Comparison of ENCODE assay signal across 22 cellular contexts in the genomic region with DNA sequence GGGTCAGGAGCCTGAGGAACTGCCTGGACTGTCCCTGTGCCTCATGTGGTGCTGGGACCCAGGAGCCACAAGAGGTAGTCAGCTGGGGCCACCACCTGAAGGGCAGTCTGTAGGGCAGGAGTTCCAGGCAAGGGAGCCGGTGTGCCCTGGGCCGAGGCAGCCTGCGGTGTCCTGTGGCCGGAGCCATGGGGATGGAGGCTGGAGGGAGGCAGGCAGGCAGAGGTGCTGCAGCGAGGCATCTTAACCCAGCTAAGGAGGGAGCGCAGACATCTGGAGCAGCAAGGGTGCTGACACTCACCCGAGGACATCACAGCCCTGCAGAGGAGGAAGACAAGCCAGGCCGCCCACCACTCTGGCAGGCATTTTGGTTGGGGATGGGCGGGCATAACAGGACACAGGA.
DNase-seq lines count a peak whose midpoint lies in the region; FAIRE-seq and TF ChIP-seq lines count a peak whose summit lies in the region.
"Had no signal": no experiment of that assay in that cellular context is flagged by ENCODE, and none has a peak within 500 bp of the region (broad histone marks: within the 10 kb centered on the region; RNA-seq: fewer than 3 reads in every experiment).

No MANE protein-coding gene starts in this region.

- no peak overlapping the region for H3K56ac ChIP-seq in H9 (ENCODE audit: insufficient read length, low read depth, low read length)

- H3K27ac ChIP-seq in C4-2B (peak overlapping the region; percentile 99; the same call in 1 of the 2 replicates), H9 (ENCODE audit: insufficient read length, low read depth, low read length) (no peak overlapping the region)
- H3K27ac ChIP-seq: BLaER1 had no signal

- peaks cover 3% of the 10 kb centered on the region for H4K20me1 ChIP-seq in H9 (ENCODE audit: control insufficient read depth, insufficient read depth, insufficient read length)

- H3K27me3 Mint-ChIP-seq in H9 (ENCODE audit: low read depth) (no peaks in the 10 kb centered on the region), type B pancreatic cell (no peaks in the 10 kb centered on the region)
- H3K27me3 Mint-ChIP-seq in activated naive CD4-positive, alpha-beta T cell treated with anti-CD3 and anti-CD28 coated beads, Interleukin-2, amount 10 ng/mL, durations not matched to agents 7 days and 5 days, result no peaks in the 10 kb centered on the region
- H3K27me3 Mint-ChIP-seq: CD4-positive, alpha-beta T cell had no signal

- H3K9me3 ChIP-seq in H9 (ENCODE audit: control insufficient read depth, low read depth, low read length), result no peaks in the 10 kb centered on the region
- H3K9me3 ChIP-seq: BE2C, BLaER1, Caco-2 had no signal

- H2BK20ac ChIP-seq in H9 (ENCODE audit: low read depth, low read length, poor library complexity, severe bottlenecking), result no peak overlapping the region

- peak; percentile 68 for FAIRE-seq in bronchial epithelial cell (lab: Jason Lieb, UNC)
- FAIRE-seq: A204.1, D721Med, G401.6, GM12891, GM19239 had no signal

- H4K91ac ChIP-seq in H9 (ENCODE audit: insufficient read length, low read depth, low read length), result no peak overlapping the region

- peak overlapping the region in 1 of 3 experiments; percentile 83; a peak in 2 of 7 replicates for H3K27ac Mint-ChIP-seq in H9
- H3K27ac Mint-ChIP-seq in type B pancreatic cell, result no peak overlapping the region
- no peak overlapping the region for H3K27ac Mint-ChIP-seq in activated naive CD4-positive, alpha-beta T cell treated with anti-CD3 and anti-CD28 coated beads, Interleukin-2, amount 10 ng/mL, durations not matched to agents 7 days and 5 days
- H3K27ac Mint-ChIP-seq: CD4-positive, alpha-beta T cell; CD8-positive, alpha-beta T cell had no signal

- no peak overlapping the region for H3K18ac ChIP-seq in H9 (ENCODE audit: insufficient read length, low read depth, low read length)

- H3K4ac ChIP-seq in H9 (ENCODE audit: low read depth, low read length), result no peak overlapping the region

- no peak overlapping the region for H3K9ac ChIP-seq in H9 (ENCODE audit: extremely low read depth, insufficient read length, low read length)
- H3K9ac ChIP-seq: BLaER1 had no signal

- H3K4me1 Mint-ChIP-seq in H9 (peaks cover 7% of the 10 kb centered on the region in 2 experiments), type B pancreatic cell (ENCODE audit: unreplicated experiment) (peaks cover 10% of the 10 kb centered on the region)
- H3K4me1 Mint-ChIP-seq in activated naive CD4-positive, alpha-beta T cell treated with anti-CD3 and anti-CD28 coated beads, Interleukin-2, amount 10 ng/mL, durations not matched to agents 7 days and 5 days, result no peaks in the 10 kb centered on the region

- H3K9me3 Mint-ChIP-seq in H9 (no peaks in the 10 kb centered on the region), type B pancreatic cell (no peaks in the 10 kb centered on the region)
- H3K9me3 Mint-ChIP-seq in activated naive CD4-positive, alpha-beta T cell treated with anti-CD3 and anti-CD28 coated beads, Interleukin-2, amount 10 ng/mL, durations not matched to agents 7 days and 5 days, result no peaks in the 10 kb centered on the region
- H3K9me3 Mint-ChIP-seq: CD4-positive, alpha-beta T cell; CD8-positive, alpha-beta T cell had no signal

- H3K79me2 ChIP-seq in H9 (ENCODE audit: insufficient read depth, low read length), result no peaks in the 10 kb centered on the region

- 0 out of 2 replicates have a peak overlapping the region, but pooled peaks have one; percentile 3 for H3K14ac ChIP-seq in H9 (ENCODE audit: insufficient read depth, low read length)

- no peak overlapping the region for H2AK5ac ChIP-seq in H9 (ENCODE audit: insufficient read length, low read length)

- no peaks in the 10 kb centered on the region for H3K27me3 ChIP-seq in H9 (ENCODE audit: insufficient read depth, low read length)
- no peaks in the 10 kb centered on the region for H3K27me3 ChIP-seq in bronchial epithelial cell (ENCODE audit: control insufficient read depth, insufficient read depth, low read length)
- H3K27me3 ChIP-seq: BE2C, BLaER1 had no signal

- no peaks in the 10 kb centered on the region for H3K23me2 ChIP-seq in H9 (ENCODE audit: insufficient read length, low read depth, low read length, poor library complexity, severe bottlenecking)

- CTCF ChIA-PET in activated naive CD4-positive, alpha-beta T cell treated with anti-CD3 and anti-CD28 coated beads, Interleukin-2, amount 10 ng/mL, durations not matched to agents 7 days and 5 days (lab: Charles Lee), result no interaction called here

- no peak overlapping the region for H4K8ac ChIP-seq in H9 (replicated peaks; ENCODE audit: insufficient read length, low read depth, low read length)

- H3K23ac ChIP-seq in H9 (ENCODE audit: insufficient read length, low read depth, low read length), result no peak overlapping the region

- H3K4me1 ChIP-seq in H9 (ENCODE audit: insufficient read depth, low read length), result no peaks in the 10 kb centered on the region
- H3K4me1 ChIP-seq: BLaER1 had no signal

- H3K4me3 Mint-ChIP-seq in H9 (no peak overlapping the region), type B pancreatic cell (no peak overlapping the region)
- no peak overlapping the region for H3K4me3 Mint-ChIP-seq in activated naive CD4-positive, alpha-beta T cell treated with anti-CD3 and anti-CD28 coated beads, Interleukin-2, amount 10 ng/mL, durations not matched to agents 7 days and 5 days
- H3K4me3 Mint-ChIP-seq: CD4-positive, alpha-beta T cell; CD8-positive, alpha-beta T cell had no signal

- no peak overlapping the region for H3K4me3 ChIP-seq in bronchial epithelial cell (ENCODE audit: low read depth, low read length)
- H3K4me3 ChIP-seq: BLaER1 had no signal

- TF ChIP-seq CTCF in C4-2B (conservative IDR thresholded peaks at IDR 0.05) (no peak), H9 (conservative IDR thresholded peaks at IDR 0.05) (no peak), bronchial epithelial cell (IDR thresholded peaks at IDR 0.05; ENCODE audit: insufficient read depth, low read length, severe bottlenecking) (no peak), type B pancreatic cell (conservative IDR thresholded peaks at IDR 0.05) (no peak)

- no peak overlapping the region for H2AFZ ChIP-seq in H9 (ENCODE audit: low read length)

- H3K36me3 Mint-ChIP-seq in H9 (ENCODE audit: insufficient read depth in 1 of 3, low read depth in 3 of 3), result no peaks in the 10 kb centered on the region
- H3K36me3 Mint-ChIP-seq in type B pancreatic cell, result peaks cover 5% of the 10 kb centered on the region
- H3K36me3 Mint-ChIP-seq in activated naive CD4-positive, alpha-beta T cell treated with anti-CD3 and anti-CD28 coated beads, Interleukin-2, amount 10 ng/mL, durations not matched to agents 7 days and 5 days, result no peaks in the 10 kb centered on the region

- H2BK5ac ChIP-seq in H9 (ENCODE audit: insufficient read length, low read length), result no peak overlapping the region

- no peak overlapping the region for H3K4me2 ChIP-seq in H9 (ENCODE audit: insufficient read depth, insufficient read length, low read length)
- H3K4me2 ChIP-seq: BLaER1 had no signal

- no peak overlapping the region for H2BK12ac ChIP-seq in H9 (ENCODE audit: insufficient read length, low read depth, low read length)

- WGBS in H9 (ENCODE audit: extremely low coverage, insufficient read length, low lambda C conversion rate), result no CpG with 5 or more reads among the region's 9 CpGs

- DNase-seq in H9 (no peak), bronchial epithelial cell (ENCODE audit: low read depth) (no peak), iPS-NIHi7 (ENCODE audit: extremely low spot score) (no peak), type B pancreatic cell (ENCODE audit: extremely low spot score, unreplicated experiment) (no peak)
- DNase-seq in activated naive CD4-positive, alpha-beta T cell treated with anti-CD3 and anti-CD28 coated beads, Interleukin-2, amount 10 ng/mL, durations not matched to agents 7 days and 5 days, result no peak
- DNase-seq: 8988T; ACHN; BE2C; C1 segment of cervical spinal cord; Caco-2; Calu3; CD4-positive, alpha-beta T cell; DMS79 treated with DMSO at 0.1 percent for 48 hours; GF-D8 had no signal

- no peaks in the 10 kb centered on the region for H3K36me3 ChIP-seq in bronchial epithelial cell (ENCODE audit: control insufficient read depth, insufficient read depth, low read length)
- H3K36me3 ChIP-seq: BE2C had no signal

- H4K5ac ChIP-seq in H9 (ENCODE audit: insufficient read length, low read depth, low read length), result no peak overlapping the region

- H3T11ph ChIP-seq in H9 (ENCODE audit: low read length), result no peak overlapping the region

- H2BK15ac ChIP-seq in H9 (ENCODE audit: low read depth, low read length), result no peak overlapping the region

- H2BK120ac ChIP-seq in H9 (ENCODE audit: low read depth, low read length, poor library complexity, severe bottlenecking), result no peak overlapping the region

- no peaks in the 10 kb centered on the region for H3K79me1 ChIP-seq in H9 (ENCODE audit: insufficient read depth, low read depth, low read length, poor library complexity, severe bottlenecking)
